ENCODE assay signal across 8 cellular contexts in the genomic region with DNA sequence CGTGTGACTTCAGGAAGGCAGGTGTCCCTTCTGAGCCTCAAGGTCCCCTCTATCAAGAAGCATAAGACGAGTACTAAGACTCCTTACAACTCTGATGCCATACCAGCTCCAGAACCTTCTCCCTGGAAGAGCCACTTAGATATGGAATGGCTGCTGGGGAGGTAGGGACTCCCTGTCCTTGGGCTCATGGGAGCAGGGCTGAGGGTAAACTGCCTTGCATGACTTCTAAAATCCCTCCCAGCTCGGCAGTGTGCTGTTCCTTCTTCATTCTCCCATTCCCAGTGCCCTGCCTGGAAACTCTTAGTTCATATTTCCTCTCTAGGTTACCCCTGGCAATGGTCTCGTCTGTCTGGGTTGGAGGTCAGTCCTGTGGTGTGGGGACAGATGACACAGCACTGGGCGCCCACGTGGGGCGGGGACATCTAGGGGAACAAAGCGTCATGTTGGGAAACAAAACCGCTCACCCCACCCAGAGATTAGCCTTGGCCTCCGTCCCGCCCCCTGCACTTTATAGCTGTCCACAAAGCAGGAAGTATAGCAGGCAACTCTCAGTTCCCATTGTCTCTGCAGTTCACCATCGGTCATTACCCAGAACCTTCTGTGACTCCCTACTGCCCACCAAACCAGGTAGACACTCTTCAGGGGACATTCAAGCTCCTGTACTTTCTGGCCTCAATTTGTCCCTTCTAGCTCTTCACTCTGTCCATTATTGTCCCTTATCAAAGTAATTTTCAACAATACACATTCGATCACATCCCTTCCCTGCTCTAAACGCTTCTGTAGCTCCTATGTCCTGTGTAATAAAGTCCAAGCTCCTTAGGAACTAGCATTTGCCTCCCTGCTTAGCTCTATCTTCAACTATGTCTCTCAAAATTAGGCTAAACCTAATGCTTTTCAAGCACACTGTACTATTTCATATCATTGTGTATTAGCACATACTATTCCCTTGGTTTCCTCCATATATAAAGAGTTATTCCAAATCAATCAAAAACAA.
DNase-seq lines count a peak whose midpoint lies in the region; ATAC-seq lines count a peak whose summit lies in the region.

No MANE protein-coding gene starts in this region.

- H3K4me3 ChIP-seq in BLaER1 treated with 17β-estradiol and CSF1 and Interleukin-3, amounts not matched to agents 10 nM and 100 nM = 0 out of 20 replicates have a peak overlapping the region, but pooled peaks of 3 of the 10 experiments have one; percentile 1 to 12 (median 8)
- peak overlapping the region in 2 of 5 donors; percentile 9 to 23 for H3K4me3 ChIP-seq in subcutaneous abdominal adipose tissue (ENCODE audit: low read depth in 1 of 5, low read length in 5 of 5)

- peaks cover 77 to 98% (median 91%) of the 10 kb centered on the region in 10 experiments for H3K4me1 ChIP-seq in BLaER1 treated with 17β-estradiol and CSF1 and Interleukin-3, amounts not matched to agents 10 nM and 100 nM
- H3K4me1 ChIP-seq in subcutaneous abdominal adipose tissue (ENCODE audit: control insufficient read depth in 5 of 5, insufficient read depth in 5 of 5, low read length in 5 of 5) = peaks cover 0 to 31% (median 23%) of the 10 kb centered on the region in 5 donors

- ATAC-seq in GM21576 (IDR thresholded peaks at IDR 0.05; ENCODE audit: unreplicated experiment) (peak; percentile 43), HG03571 (IDR thresholded peaks at IDR 0.05; ENCODE audit: unreplicated experiment) (no peak)

- intact Hi-C loops in cardiac septum (cut with DNase I) = loop anchor here (5.0 kb wide), 1 partner anchor 78 kb away; no protein-coding TSS in a partner anchor

- peak overlapping the region in 10 of 11 experiments; percentile 3 to 73 (median 56); a peak in 16 of 22 replicates for H3K9ac ChIP-seq in BLaER1 treated with 17β-estradiol and CSF1 and Interleukin-3, amounts not matched to agents 10 nM and 100 nM
- peak overlapping the region in 4 of 5 donors; percentile 46 to 85 (median 61) for H3K9ac ChIP-seq in subcutaneous abdominal adipose tissue (ENCODE audit: low read length in 5 of 5)

- H3K4me2 ChIP-seq in BLaER1 treated with 17β-estradiol and CSF1 and Interleukin-3, amounts not matched to agents 10 nM and 100 nM = peak overlapping the region; percentile 46 to 100 (median 76)

- peak overlapping the region; percentile 33 to 85 (median 73); a peak in 20 of 22 replicates for H3K27ac ChIP-seq in BLaER1 treated with 17β-estradiol and CSF1 and Interleukin-3, amounts not matched to agents 10 nM and 100 nM
- H3K27ac ChIP-seq in subcutaneous abdominal adipose tissue (ENCODE audit: low read depth, low read length) = peak overlapping the region; percentile 86

- DNase-seq in NOMO-1 treated with dmso at 0.1 percent for 144 hours (lab: John Stamatoyannopoulos, UW; ENCODE audit: unreplicated experiment) (peak; percentile 96), cardiac septum (ENCODE audit: low spot score) (peak; percentile 96), NCI-H187 treated with DMSO at 0.1 percent for 48 hours (lab: John Stamatoyannopoulos, UW) (no peak), NCI-H187 (lab: John Stamatoyannopoulos, UW) (no peak)

- peaks cover 10 to 51% (median 25%) of the 10 kb centered on the region in 11 experiments; a peak in 21 of 22 replicates for H3K36me3 ChIP-seq in BLaER1 treated with 17β-estradiol and CSF1 and Interleukin-3, amounts not matched to agents 10 nM and 100 nM
- H3K36me3 ChIP-seq in subcutaneous abdominal adipose tissue (ENCODE audit: control insufficient read depth in 5 of 5, insufficient read depth in 5 of 5, low read length in 5 of 5) = peaks cover 0 to 8% (median 0%) of the 10 kb centered on the region in 5 donors

- no peaks in the 10 kb centered on the region for H3K9me3 ChIP-seq in BLaER1 treated with 17β-estradiol and CSF1 and Interleukin-3, amounts not matched to agents 10 nM and 100 nM (replicated peaks in 1 of 11)
- H3K9me3 ChIP-seq in subcutaneous abdominal adipose tissue (ENCODE audit: control insufficient read depth in 5 of 5, low read length in 5 of 5) = no peaks in the 10 kb centered on the region

- peaks cover 4 to 11% (median 8%) of the 10 kb centered on the region in 11 experiments for H3K27me3 ChIP-seq in BLaER1 treated with 17β-estradiol and CSF1 and Interleukin-3, amounts not matched to agents 10 nM and 100 nM
- no peaks in the 10 kb centered on the region for H3K27me3 ChIP-seq in subcutaneous abdominal adipose tissue (ENCODE audit: control insufficient read depth in 5 of 5, insufficient read depth in 4 of 5, low read length in 5 of 5)

- H4K20me1 ChIP-seq in BLaER1 treated with 17β-estradiol and CSF1 and Interleukin-3, amounts not matched to agents 10 nM and 100 nM = peaks cover 2 to 99% (median 65%) of the 10 kb centered on the region in 11 experiments

Comparison
In these comparisons a context has a peak if more than half of its experiments do, and no peak if none do; other contexts are left out.
1. DNase-seq: peak in NOMO-1 treated with dmso at 0.1 percent for 144 hours (single experiment) and cardiac septum (single experiment); none in NCI-H187 treated with DMSO at 0.1 percent for 48 hours (single experiment) and NCI-H187 (0 of 2).